Comparison of ENCODE assay signal across 12 cellular contexts in the genomic region with DNA sequence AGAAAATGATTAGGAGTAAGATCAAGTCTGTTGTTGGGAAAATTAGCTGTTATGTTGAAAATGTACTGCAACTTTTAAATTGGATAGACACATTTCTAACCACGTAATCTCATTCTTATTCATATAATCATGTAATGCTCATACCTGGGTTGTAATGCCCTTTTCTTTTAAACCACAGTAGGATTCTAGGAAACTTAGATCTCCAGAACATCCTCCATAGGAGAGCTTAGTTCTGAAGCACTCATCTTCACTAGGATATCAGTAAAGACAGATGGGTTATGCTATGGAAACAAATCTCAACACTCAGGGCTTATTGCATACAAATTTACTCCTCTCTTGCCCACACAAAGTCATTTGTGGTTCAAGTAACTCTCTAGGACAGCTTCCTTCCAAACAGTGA.
"Had no signal": no experiment of that assay in that cellular context is flagged by ENCODE, and none has a peak within 500 bp of the region (broad histone marks: within the 10 kb centered on the region; RNA-seq: fewer than 3 reads in every experiment).

No MANE protein-coding gene starts in this region.

- H3K27me3 ChIP-seq: hepatocyte, transverse colon had no signal

- H3K27ac Mint-ChIP-seq: activated CD4-positive, alpha-beta memory T cell treated with anti-CD3 and anti-CD28 coated beads for 36 hours had no signal

- H3K36me3 Mint-ChIP-seq: activated CD4-positive, alpha-beta memory T cell treated with anti-CD3 and anti-CD28 coated beads for 36 hours had no signal

- H3K4me3 Mint-ChIP-seq: activated CD4-positive, alpha-beta memory T cell treated with anti-CD3 and anti-CD28 coated beads for 36 hours had no signal

- H3K27me3 Mint-ChIP-seq: activated CD4-positive, alpha-beta memory T cell treated with anti-CD3 and anti-CD28 coated beads for 36 hours had no signal

- H3K27ac ChIP-seq: coronary artery, left ventricle myocardium inferior, transverse colon had no signal

- H3K4me1 ChIP-seq: left ventricle myocardium inferior, transverse colon had no signal

- H3K9me3 ChIP-seq: left ventricle myocardium inferior, transverse colon had no signal

- H3K36me3 ChIP-seq: left ventricle myocardium inferior, transverse colon had no signal

- H2AFZ ChIP-seq: hepatocyte had no signal

- H3K4me3 ChIP-seq: coronary artery, hepatocyte, left ventricle myocardium inferior, transverse colon had no signal

- H3K4me2 ChIP-seq: hepatocyte had no signal

- H3K9me3 Mint-ChIP-seq: activated CD4-positive, alpha-beta memory T cell treated with anti-CD3 and anti-CD28 coated beads for 36 hours had no signal

- DNase-seq: activated CD4-positive, alpha-beta memory T cell treated with anti-CD3 and anti-CD28 coated beads for 36 hours; activated effector memory CD4-positive, alpha-beta T cell treated with anti-CD3 and anti-CD28 coated beads, Interleukin-2, amount 50 U/mL, for 16 hours; central memory CD4-positive, alpha-beta T cell; effector CD8-positive, alpha-beta T cell; kidney; left ventricle myocardium inferior; mesendoderm; Right ventricle myocardium superior; substantia nigra; transverse colon had no signal
